Comparison of ENCODE assay signal across 8 cellular contexts in genomic region chr2:121699421-121700328, GRCh38. TPM values are rescaled to one million over a fixed set of nuclear protein-coding genes. Genes with fewer than 3 reads are reported as not detected.
A peak's percentile ranks its signal among the peaks of the same experiment; 100 is the strongest.
DNase-seq lines count a peak whose midpoint lies in the region; ATAC-seq and TF ChIP-seq lines count a peak whose summit lies in the region.

No MANE protein-coding gene starts in this region.

- no peaks in the 10 kb centered on the region for H3K9me3 ChIP-seq in CD4-positive, alpha-beta memory T cell (ENCODE audit: control insufficient read depth in 1 of 2, low read length in 2 of 2)
- H3K9me3 ChIP-seq in BE2C, result no peaks in the 10 kb centered on the region

- H3K27ac Mint-ChIP-seq in CD4-positive, alpha-beta memory T cell, result peak overlapping the region; percentile 92 to 99 (median 99)

- no peaks in the 10 kb centered on the region for H3K27me3 ChIP-seq in CD4-positive, alpha-beta memory T cell (ENCODE audit: insufficient read depth, low read length)
- no peaks in the 10 kb centered on the region for H3K27me3 ChIP-seq in BE2C

- H3K4me1 Mint-ChIP-seq in CD4-positive, alpha-beta memory T cell, result peaks cover 27 to 51% (median 36%) of the 10 kb centered on the region in 4 donors

- no peak for TF ChIP-seq CTCF in BE2C (IDR thresholded peaks at IDR 0.05; ENCODE audit: low read depth, low read length)

- H3K4me3 ChIP-seq in CD4-positive, alpha-beta memory T cell (ENCODE audit: low read length in 2 of 2), result peak overlapping the region; percentile 5 to 36
- no peak overlapping the region for H3K4me3 ChIP-seq in BE2C (ENCODE audit: low read depth, low read length)

- H3K36me3 ChIP-seq in CD4-positive, alpha-beta memory T cell (ENCODE audit: insufficient read depth, low read length), result no peaks in the 10 kb centered on the region
- H3K36me3 ChIP-seq in BE2C, result no peaks in the 10 kb centered on the region

- peak; percentile 80 to 98 (median 83) for DNase-seq in CD4-positive, alpha-beta memory T cell
- DNase-seq in HS-27A (ENCODE audit: low read depth) (peak; percentile 64), T-helper 2 cell (peak; percentile 39 to 96 (median 73)), amniotic stem cell (lab: John Stamatoyannopoulos, UW) (peak; percentile 50), left kidney (ENCODE audit: low read depth, low spot score) (peak; percentile 33), BE2C (no peak)
- DNase-seq in stimulated activated CD8-positive, alpha-beta memory T cell treated with anti-CD3 and anti-CD28 coated beads, Interleukin-15, amount 100 ng/mL, for 48 hours (ENCODE audit: low read depth in 2 of 2), result peak; percentile 79 to 80

- H3K27me3 Mint-ChIP-seq in CD4-positive, alpha-beta memory T cell, result no peaks in the 10 kb centered on the region

- peaks cover 0 to 1% (median 0%) of the 10 kb centered on the region in 8 donors for H3K9me3 Mint-ChIP-seq in CD4-positive, alpha-beta memory T cell

- H3K4me1 ChIP-seq in CD4-positive, alpha-beta memory T cell (ENCODE audit: insufficient read depth, low read length), result peaks cover 32% of the 10 kb centered on the region
- no peaks in the 10 kb centered on the region for H3K4me1 ChIP-seq in BE2C

- peak overlapping the region; percentile 55 for H3K27ac ChIP-seq in CD4-positive, alpha-beta memory T cell (ENCODE audit: low read depth, low read length)

- no peaks in the 10 kb centered on the region for H3K36me3 Mint-ChIP-seq in CD4-positive, alpha-beta memory T cell

- peak; percentile 98 for ATAC-seq in GM21390 (IDR thresholded peaks at IDR 0.05; ENCODE audit: unreplicated experiment)

- CTCF ChIA-PET in CD4-positive, alpha-beta memory T cell (lab: Charles Lee; ENCODE audit: partially characterized antibody), result interaction anchor here (0.9 to 1.8 kb wide), 8 partner anchors 19 to 169 kb away, joined by 3 to 11 read pairs (median 3); partner anchors contain the start of genes CLASP1 and RNU4ATAC

- H3K4me3 Mint-ChIP-seq in CD4-positive, alpha-beta memory T cell, result peak overlapping the region; percentile 82 to 92 (median 84)

- POLR2A ChIA-PET in CD4-positive, alpha-beta memory T cell (lab: Charles Lee; ENCODE audit: partially characterized antibody), result interaction anchor here (0.9 to 5.1 kb wide), 11 partner anchors 8 to 171 kb away, joined by 3 to 69 read pairs (median 5); partner anchors contain the start of genes CLASP1, NIFK and RNU4ATAC

- intact Hi-C loops in CD4-positive, alpha-beta memory T cell (cut with micrococcal nuclease), result loop anchor here (1.0 kb wide), 4 partner anchors 19 to 168 kb away; partner anchors contain the start of genes CLASP1 and NIFK

RNA-seq across cellular contexts. Expression of gene NIFK, which starts 37.0 kb away (rescaled TPM):
- 10 to 100 TPM; 61.6 to 62.8 TPM for total RNA-seq in CD4-positive, alpha-beta memory T cell
- polyA plus RNA-seq in CD4-positive, alpha-beta memory T cell, result 10 to 100 TPM; 64.2 to 82.5 TPM
- polyA plus RNA-seq in BE2C (2012; ENCODE audit: insufficient read depth, insufficient read length, low read depth), result 53.1 TPM

RNA-seq across cellular contexts. Expression of gene CLASP1, which starts 50.4 kb away (rescaled TPM):
- 10 to 100 TPM; 67.4 to 68.7 TPM for total RNA-seq in CD4-positive, alpha-beta memory T cell
- polyA plus RNA-seq in CD4-positive, alpha-beta memory T cell, result 10 to 100 TPM in 1 of 2 donors, 1 to 10 TPM in 1; 3.3 to 16.8 TPM
- polyA plus RNA-seq in BE2C (2012; ENCODE audit: insufficient read depth, insufficient read length, low read depth), result 15.9 TPM

RNA-seq across cellular contexts. Expression of gene TSN, which starts 55.8 kb away (rescaled TPM):
- 10 to 100 TPM; 52.4 to 54.0 TPM for total RNA-seq in CD4-positive, alpha-beta memory T cell
- 100 to 1,000 TPM in 1 of 2 donors, 10 to 100 TPM in 1; 69.4 to 122 TPM for polyA plus RNA-seq in CD4-positive, alpha-beta memory T cell
- polyA plus RNA-seq in BE2C (2012; ENCODE audit: insufficient read depth, insufficient read length, low read depth), result 65.3 TPM
